ENCODE assay signal across 14 cellular contexts in genomic region chr19:29405728-29405995, GRCh38.
DNase-seq lines count a peak whose midpoint lies in the region; ATAC-seq and TF ChIP-seq lines count a peak whose summit lies in the region.
"Had no signal": no experiment of that assay in that cellular context is flagged by ENCODE, and none has a peak within 500 bp of the region (broad histone marks: within the 10 kb centered on the region; RNA-seq: fewer than 3 reads in every experiment).

No MANE protein-coding gene starts in this region.

- no TSS peak for BruUV-seq in PC-9 (replicated peaks; lab: Mats Ljungman, UMichigan)

- H3K27ac Mint-ChIP-seq in GM23338 = no peak overlapping the region
- H3K27ac Mint-ChIP-seq: CD4-positive, CD25-positive, alpha-beta regulatory T cell had no signal

- no peaks in the 10 kb centered on the region for H3K9me3 ChIP-seq in lower lobe of right lung
- no peaks in the 10 kb centered on the region for H3K9me3 ChIP-seq in sigmoid colon
- no peaks in the 10 kb centered on the region for H3K9me3 ChIP-seq in PC-9 (ENCODE audit: insufficient read depth, low read depth)
- H3K9me3 ChIP-seq: BE2C had no signal

- peaks cover 5% of the 10 kb centered on the region; the same call in 1 of the 2 replicates for H3K4me1 ChIP-seq in GM23338 (ENCODE audit: insufficient read depth)
- H3K4me1 ChIP-seq in lower lobe of right lung = peaks cover 4% of the 10 kb centered on the region
- H3K4me1 ChIP-seq in sigmoid colon = peaks cover 0 to 13% (median 11%) of the 10 kb centered on the region in 4 donors
- no peaks in the 10 kb centered on the region for H3K4me1 ChIP-seq in PC-9 (replicated peaks; ENCODE audit: insufficient read depth)
- H3K4me1 ChIP-seq: BE2C had no signal

- peaks cover 12% of the 10 kb centered on the region for H3K27me3 Mint-ChIP-seq in GM23338 (ENCODE audit: insufficient read depth, low read depth, poor library complexity)
- H3K27me3 Mint-ChIP-seq: CD4-positive, CD25-positive, alpha-beta regulatory T cell had no signal

- H3K4me3 Mint-ChIP-seq in GM23338 = no peak overlapping the region
- H3K4me3 Mint-ChIP-seq: CD4-positive, CD25-positive, alpha-beta regulatory T cell had no signal

- H3K9me2 ChIP-seq in GM23338 (ENCODE audit: insufficient read depth) (no peaks in the 10 kb centered on the region), PC-9 (ENCODE audit: insufficient read depth) (no peaks in the 10 kb centered on the region)

- no peaks in the 10 kb centered on the region for H4K20me1 ChIP-seq in GM23338 (replicated peaks; ENCODE audit: insufficient read depth)
- H4K20me1 ChIP-seq in PC-9 (ENCODE audit: insufficient read depth) = no peaks in the 10 kb centered on the region

- peaks cover 8% of the 10 kb centered on the region for H3K4me1 Mint-ChIP-seq in GM23338
- H3K4me1 Mint-ChIP-seq: CD4-positive, CD25-positive, alpha-beta regulatory T cell had no signal

- H3K36me3 ChIP-seq in GM23338 (ENCODE audit: insufficient read depth) (no peaks in the 10 kb centered on the region), lower lobe of right lung (no peaks in the 10 kb centered on the region), sigmoid colon (no peaks in the 10 kb centered on the region), PC-9 (ENCODE audit: low read depth) (no peaks in the 10 kb centered on the region)
- H3K36me3 ChIP-seq: BE2C had no signal

- 78 to 83% methylated on average over 11 of the region's 11 CpGs for WGBS in sigmoid colon, 2 donors

- CTCF ChIA-PET in PC-9 (lab: Charles Lee) = interaction anchor here (0.6 kb wide), 1 partner anchor 294 kb away, joined by 3 read pairs; no protein-coding TSS in a partner anchor

- ATAC-seq in GM23338 (no peak), lower lobe of right lung (no peak), HG03571 (IDR thresholded peaks at IDR 0.05; ENCODE audit: unreplicated experiment) (no peak)
- ATAC-seq: GM12878, K562 had no signal

- H3K9me3 Mint-ChIP-seq in GM23338 = no peaks in the 10 kb centered on the region

- intact Hi-C loops in dorsolateral prefrontal cortex (cut with DNase I) (no loop called here), lower lobe of right lung (cut with DNase I) (no loop called here), sigmoid colon (cut with DNase I) (no loop called here), PC-9 (cut with micrococcal nuclease; ENCODE audit: unreplicated experiment) (no loop called here)

- peak overlapping the region; percentile 69; the same call in 1 of the 2 replicates for H3K4me2 ChIP-seq in GM23338
- no peak overlapping the region for H3K4me2 ChIP-seq in PC-9

- POLR2A ChIA-PET in PC-9 (lab: Charles Lee; ENCODE audit: unreplicated experiment) = no interaction called here

- no peak for TF ChIP-seq POLR2A in sigmoid colon (IDR thresholded peaks at IDR 0.05)

- H3K36me3 Mint-ChIP-seq in GM23338 (ENCODE audit: low read depth) = no peaks in the 10 kb centered on the region; the same call in 2 of the 3 replicates
- H3K36me3 Mint-ChIP-seq: CD4-positive, CD25-positive, alpha-beta regulatory T cell had no signal

- H3F3A ChIP-seq in GM23338 (replicated peaks; ENCODE audit: low read depth) (no peaks in the 10 kb centered on the region), PC-9 (ENCODE audit: insufficient read depth, low read depth) (no peaks in the 10 kb centered on the region)

- no peak overlapping the region for H3K4me3 ChIP-seq in GM23338
- H3K4me3 ChIP-seq in dorsolateral prefrontal cortex = no peak overlapping the region
- no peak overlapping the region for H3K4me3 ChIP-seq in lower lobe of right lung
- H3K4me3 ChIP-seq in sigmoid colon = no peak overlapping the region
- no peak overlapping the region for H3K4me3 ChIP-seq in PC-9
- H3K4me3 ChIP-seq: GM12878, K562 had no signal

- TF ChIP-seq EP300 in sigmoid colon (IDR thresholded peaks at IDR 0.05) = no peak

- H3K27me3 ChIP-seq in GM23338 (ENCODE audit: insufficient read depth) (no peaks in the 10 kb centered on the region), dorsolateral prefrontal cortex (no peaks in the 10 kb centered on the region), lower lobe of right lung (ENCODE audit: low read depth) (peaks cover 4% of the 10 kb centered on the region), sigmoid colon (no peaks in the 10 kb centered on the region), PC-9 (ENCODE audit: insufficient read depth, low read depth) (peaks cover 93% of the 10 kb centered on the region)
- H3K27me3 ChIP-seq: BE2C had no signal

- H3K27ac ChIP-seq in GM23338 (ENCODE audit: low read depth) (no peak overlapping the region), dorsolateral prefrontal cortex (peak overlapping the region in 51 of 59 donors; percentile 4 to 85 (median 59)), lower lobe of right lung (peak overlapping the region; percentile 41), sigmoid colon (peak overlapping the region in 3 of 4 donors; percentile 39 to 54 (median 45)), PC-9 (no peak overlapping the region)

- no peak for TF ChIP-seq CTCF in GM23338 (conservative IDR thresholded peaks at IDR 0.05; ENCODE audit: low read depth in 2 of 2)
- no peak for TF ChIP-seq CTCF in dorsolateral prefrontal cortex (IDR thresholded peaks at IDR 0.05 in 54 of 56, conservative IDR thresholded peaks at IDR 0.05 in 2 of 56; ENCODE audit: low read depth in 1 of 56, partially characterized antibody in 56 of 56)
- no peak for TF ChIP-seq CTCF in lower lobe of right lung (IDR thresholded peaks at IDR 0.05)
- TF ChIP-seq CTCF in sigmoid colon (IDR thresholded peaks at IDR 0.05) = no peak
- TF ChIP-seq CTCF in PC-9 (conservative IDR thresholded peaks at IDR 0.05) = no peak

- DNase-seq in GM23338 (ENCODE audit: low spot score) = no peak
- no peak for DNase-seq in dorsolateral prefrontal cortex
- DNase-seq in lower lobe of right lung = no peak
- DNase-seq in sigmoid colon = no peak
- no peak for DNase-seq in PC-9
- no peak for DNase-seq in GOT3 (lab: John Stamatoyannopoulos, UW)
- no peak for DNase-seq in stimulated activated naive CD4-positive, alpha-beta T cell treated with Interleukin-2 at 50 U/mL for 16 hours (lab: John Stamatoyannopoulos, UW)
- DNase-seq: BE2C; CD4-positive, CD25-positive, alpha-beta regulatory T cell; GF-D8; NCI-H524 treated with DMSO at 0.1 percent for 48 hours had no signal

- H3K79me2 ChIP-seq in GM23338 (replicated peaks; ENCODE audit: insufficient read depth) (no peaks in the 10 kb centered on the region), PC-9 (ENCODE audit: low read depth) (no peaks in the 10 kb centered on the region)

- H2AFZ ChIP-seq in GM23338 (peak overlapping the region; percentile 95), PC-9 (no peak overlapping the region)

TF ChIP-seq in GM23338, 12 proteins besides CTCF, POLR2A, EP300 and RAD21 (continues in another document):
- no peak for TF ChIP-seq ZNF114 (CRISPR knock-in tag; IDR thresholded peaks at IDR 0.05)
- TF ChIP-seq CREB1 (CRISPR knock-in tag; IDR thresholded peaks at IDR 0.05; ENCODE audit: low read depth) = no peak
- TF ChIP-seq NANOG (IDR thresholded peaks at IDR 0.05; ENCODE audit: borderline replicate concordance) = no peak
- TF ChIP-seq STAT1 (IDR thresholded peaks at IDR 0.05; ENCODE audit: unreplicated experiment) = no peak
- no peak for TF ChIP-seq JUNB (IDR thresholded peaks at IDR 0.05; ENCODE audit: unreplicated experiment)

Comparison
In these comparisons a context has a peak if more than half of its experiments do, and no peak if none do; other contexts are left out.
1. H3K27ac ChIP-seq: peak in dorsolateral prefrontal cortex (51 of 59), lower lobe of right lung (single experiment) and sigmoid colon (3 of 4); none in GM23338 (single experiment) and PC-9 (single experiment).